1 cellular context compared by ENCODE assay signal in the genomic region with DNA sequence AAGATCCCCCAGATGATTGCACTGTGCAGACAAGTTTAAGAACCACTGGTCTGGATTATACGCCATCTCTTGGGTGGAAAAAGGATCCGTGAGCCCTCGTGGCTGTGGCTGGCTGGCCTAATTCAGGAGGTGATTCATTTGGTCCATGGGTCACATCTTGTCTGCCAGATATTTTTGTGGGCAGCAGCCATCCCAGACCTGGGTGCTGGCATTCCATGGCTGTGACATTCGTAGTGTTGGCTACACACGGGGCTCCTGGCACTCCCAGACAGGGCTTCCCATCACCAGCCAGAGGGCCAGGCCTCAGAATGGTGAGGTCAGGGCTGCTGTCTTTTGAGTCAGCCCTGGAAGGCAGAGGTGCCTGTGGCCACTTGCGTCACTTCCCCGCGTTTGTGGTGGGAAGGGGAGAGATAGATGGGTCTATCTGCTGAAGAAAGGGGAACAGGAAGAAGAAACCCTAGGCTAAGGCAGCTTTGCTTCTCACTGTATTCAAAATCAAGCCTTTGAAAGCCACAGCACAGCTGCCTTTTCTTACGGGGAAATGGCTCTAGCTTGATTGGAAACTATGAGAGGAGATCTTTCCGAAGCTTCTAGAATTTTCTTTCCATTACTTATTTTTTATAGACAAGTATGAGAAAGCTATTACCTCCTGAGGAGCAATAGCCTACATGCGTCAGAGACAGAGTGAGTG.
TF ChIP-seq lines count a peak whose summit lies in the region.

No MANE protein-coding gene starts in this region.

TF ChIP-seq in K562, 482 proteins besides CTCF, POLR2A, EP300 and RAD21 (continued from another document and continues in another):
- TF ChIP-seq, protein P1, sequence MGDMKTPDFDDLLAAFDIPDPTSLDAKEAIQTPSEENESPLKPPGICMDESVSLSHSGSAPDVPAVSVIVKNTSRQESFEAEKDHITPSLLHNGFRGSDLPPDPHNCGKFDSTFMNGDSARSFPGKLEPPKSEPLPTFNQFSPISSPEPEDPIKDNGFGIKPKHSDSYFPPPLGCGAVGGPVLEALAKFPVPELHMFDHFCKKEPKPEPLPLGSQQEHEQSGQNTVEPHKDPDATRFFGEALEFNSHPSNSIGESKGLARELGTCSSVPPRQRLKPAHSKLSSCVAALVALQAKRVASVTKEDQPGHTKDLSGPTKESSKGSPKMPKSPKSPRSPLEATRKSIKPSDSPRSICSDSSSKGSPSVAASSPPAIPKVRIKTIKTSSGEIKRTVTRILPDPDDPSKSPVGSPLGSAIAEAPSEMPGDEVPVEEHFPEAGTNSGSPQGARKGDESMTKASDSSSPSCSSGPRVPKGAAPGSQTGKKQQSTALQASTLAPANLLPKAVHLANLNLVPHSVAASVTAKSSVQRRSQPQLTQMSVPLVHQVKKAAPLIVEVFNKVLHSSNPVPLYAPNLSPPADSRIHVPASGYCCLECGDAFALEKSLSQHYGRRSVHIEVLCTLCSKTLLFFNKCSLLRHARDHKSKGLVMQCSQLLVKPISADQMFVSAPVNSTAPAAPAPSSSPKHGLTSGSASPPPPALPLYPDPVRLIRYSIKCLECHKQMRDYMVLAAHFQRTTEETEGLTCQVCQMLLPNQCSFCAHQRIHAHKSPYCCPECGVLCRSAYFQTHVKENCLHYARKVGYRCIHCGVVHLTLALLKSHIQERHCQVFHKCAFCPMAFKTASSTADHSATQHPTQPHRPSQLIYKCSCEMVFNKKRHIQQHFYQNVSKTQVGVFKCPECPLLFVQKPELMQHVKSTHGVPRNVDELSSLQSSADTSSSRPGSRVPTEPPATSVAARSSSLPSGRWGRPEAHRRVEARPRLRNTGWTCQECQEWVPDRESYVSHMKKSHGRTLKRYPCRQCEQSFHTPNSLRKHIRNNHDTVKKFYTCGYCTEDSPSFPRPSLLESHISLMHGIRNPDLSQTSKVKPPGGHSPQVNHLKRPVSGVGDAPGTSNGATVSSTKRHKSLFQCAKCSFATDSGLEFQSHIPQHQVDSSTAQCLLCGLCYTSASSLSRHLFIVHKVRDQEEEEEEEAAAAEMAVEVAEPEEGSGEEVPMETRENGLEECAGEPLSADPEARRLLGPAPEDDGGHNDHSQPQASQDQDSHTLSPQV (IDR thresholded peaks at IDR 0.05): 0 out of 2 replicates have a peak, but pooled peaks have one; percentile 56
- TF ChIP-seq BRCA1 (IDR thresholded peaks at IDR 0.05): no peak
- TF ChIP-seq BRCA1 (CRISPR knock-in tag; IDR thresholded peaks at IDR 0.05): no peak
- 0 out of 4 replicates have a peak, but pooled peaks of 1 of the 2 experiments have one; percentile 47 for TF ChIP-seq MAZ (CRISPR knock-in tag; conservative IDR thresholded peaks at IDR 0.05 in 1 of 2, IDR thresholded peaks at IDR 0.05 in 1 of 2)
- no peak for TF ChIP-seq ZNF24 (IDR thresholded peaks at IDR 0.05)
- TF ChIP-seq, protein P2, sequence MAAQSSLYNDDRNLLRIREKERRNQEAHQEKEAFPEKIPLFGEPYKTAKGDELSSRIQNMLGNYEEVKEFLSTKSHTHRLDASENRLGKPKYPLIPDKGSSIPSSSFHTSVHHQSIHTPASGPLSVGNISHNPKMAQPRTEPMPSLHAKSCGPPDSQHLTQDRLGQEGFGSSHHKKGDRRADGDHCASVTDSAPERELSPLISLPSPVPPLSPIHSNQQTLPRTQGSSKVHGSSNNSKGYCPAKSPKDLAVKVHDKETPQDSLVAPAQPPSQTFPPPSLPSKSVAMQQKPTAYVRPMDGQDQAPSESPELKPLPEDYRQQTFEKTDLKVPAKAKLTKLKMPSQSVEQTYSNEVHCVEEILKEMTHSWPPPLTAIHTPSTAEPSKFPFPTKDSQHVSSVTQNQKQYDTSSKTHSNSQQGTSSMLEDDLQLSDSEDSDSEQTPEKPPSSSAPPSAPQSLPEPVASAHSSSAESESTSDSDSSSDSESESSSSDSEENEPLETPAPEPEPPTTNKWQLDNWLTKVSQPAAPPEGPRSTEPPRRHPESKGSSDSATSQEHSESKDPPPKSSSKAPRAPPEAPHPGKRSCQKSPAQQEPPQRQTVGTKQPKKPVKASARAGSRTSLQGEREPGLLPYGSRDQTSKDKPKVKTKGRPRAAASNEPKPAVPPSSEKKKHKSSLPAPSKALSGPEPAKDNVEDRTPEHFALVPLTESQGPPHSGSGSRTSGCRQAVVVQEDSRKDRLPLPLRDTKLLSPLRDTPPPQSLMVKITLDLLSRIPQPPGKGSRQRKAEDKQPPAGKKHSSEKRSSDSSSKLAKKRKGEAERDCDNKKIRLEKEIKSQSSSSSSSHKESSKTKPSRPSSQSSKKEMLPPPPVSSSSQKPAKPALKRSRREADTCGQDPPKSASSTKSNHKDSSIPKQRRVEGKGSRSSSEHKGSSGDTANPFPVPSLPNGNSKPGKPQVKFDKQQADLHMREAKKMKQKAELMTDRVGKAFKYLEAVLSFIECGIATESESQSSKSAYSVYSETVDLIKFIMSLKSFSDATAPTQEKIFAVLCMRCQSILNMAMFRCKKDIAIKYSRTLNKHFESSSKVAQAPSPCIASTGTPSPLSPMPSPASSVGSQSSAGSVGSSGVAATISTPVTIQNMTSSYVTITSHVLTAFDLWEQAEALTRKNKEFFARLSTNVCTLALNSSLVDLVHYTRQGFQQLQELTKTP (IDR thresholded peaks at IDR 0.05; ENCODE audit: low read depth in 1 of 2, partially characterized antibody in 2 of 2): peak in 1 of 2 experiments; percentile 36
- no peak for TF ChIP-seq STAT5A (IDR thresholded peaks at IDR 0.05; ENCODE audit: borderline replicate concordance, low read length)
- TF ChIP-seq, protein P3, sequence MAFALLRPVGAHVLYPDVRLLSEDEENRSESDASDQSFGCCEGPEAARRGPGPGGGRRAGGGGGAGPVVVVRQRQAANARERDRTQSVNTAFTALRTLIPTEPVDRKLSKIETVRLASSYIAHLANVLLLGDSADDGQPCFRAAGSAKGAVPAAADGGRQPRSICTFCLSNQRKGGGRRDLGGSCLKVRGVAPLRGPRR (CRISPR knock-in tag; IDR thresholded peaks at IDR 0.05): no peak
- TF ChIP-seq, protein P4, sequence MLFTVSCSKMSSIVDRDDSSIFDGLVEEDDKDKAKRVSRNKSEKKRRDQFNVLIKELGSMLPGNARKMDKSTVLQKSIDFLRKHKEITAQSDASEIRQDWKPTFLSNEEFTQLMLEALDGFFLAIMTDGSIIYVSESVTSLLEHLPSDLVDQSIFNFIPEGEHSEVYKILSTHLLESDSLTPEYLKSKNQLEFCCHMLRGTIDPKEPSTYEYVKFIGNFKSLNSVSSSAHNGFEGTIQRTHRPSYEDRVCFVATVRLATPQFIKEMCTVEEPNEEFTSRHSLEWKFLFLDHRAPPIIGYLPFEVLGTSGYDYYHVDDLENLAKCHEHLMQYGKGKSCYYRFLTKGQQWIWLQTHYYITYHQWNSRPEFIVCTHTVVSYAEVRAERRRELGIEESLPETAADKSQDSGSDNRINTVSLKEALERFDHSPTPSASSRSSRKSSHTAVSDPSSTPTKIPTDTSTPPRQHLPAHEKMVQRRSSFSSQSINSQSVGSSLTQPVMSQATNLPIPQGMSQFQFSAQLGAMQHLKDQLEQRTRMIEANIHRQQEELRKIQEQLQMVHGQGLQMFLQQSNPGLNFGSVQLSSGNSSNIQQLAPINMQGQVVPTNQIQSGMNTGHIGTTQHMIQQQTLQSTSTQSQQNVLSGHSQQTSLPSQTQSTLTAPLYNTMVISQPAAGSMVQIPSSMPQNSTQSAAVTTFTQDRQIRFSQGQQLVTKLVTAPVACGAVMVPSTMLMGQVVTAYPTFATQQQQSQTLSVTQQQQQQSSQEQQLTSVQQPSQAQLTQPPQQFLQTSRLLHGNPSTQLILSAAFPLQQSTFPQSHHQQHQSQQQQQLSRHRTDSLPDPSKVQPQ (CRISPR knock-in tag; IDR thresholded peaks at IDR 0.05; ENCODE audit: borderline replicate concordance): no peak
- TF ChIP-seq, protein P5, sequence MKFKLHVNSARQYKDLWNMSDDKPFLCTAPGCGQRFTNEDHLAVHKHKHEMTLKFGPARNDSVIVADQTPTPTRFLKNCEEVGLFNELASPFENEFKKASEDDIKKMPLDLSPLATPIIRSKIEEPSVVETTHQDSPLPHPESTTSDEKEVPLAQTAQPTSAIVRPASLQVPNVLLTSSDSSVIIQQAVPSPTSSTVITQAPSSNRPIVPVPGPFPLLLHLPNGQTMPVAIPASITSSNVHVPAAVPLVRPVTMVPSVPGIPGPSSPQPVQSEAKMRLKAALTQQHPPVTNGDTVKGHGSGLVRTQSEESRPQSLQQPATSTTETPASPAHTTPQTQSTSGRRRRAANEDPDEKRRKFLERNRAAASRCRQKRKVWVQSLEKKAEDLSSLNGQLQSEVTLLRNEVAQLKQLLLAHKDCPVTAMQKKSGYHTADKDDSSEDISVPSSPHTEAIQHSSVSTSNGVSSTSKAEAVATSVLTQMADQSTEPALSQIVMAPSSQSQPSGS (CRISPR knock-in tag; IDR thresholded peaks at IDR 0.05): no peak; the same call in 1 of the 2 replicates
- peak; percentile 71 for TF ChIP-seq JUND (IDR thresholded peaks at IDR 0.05; ENCODE audit: borderline replicate concordance, low read depth, low read length)
- peak; percentile 50; the same call in 1 of the 3 replicates for TF ChIP-seq JUND (tag; IDR thresholded peaks at IDR 0.05; ENCODE audit: borderline replicate concordance, low read depth, low read length)
- TF ChIP-seq, protein P6, sequence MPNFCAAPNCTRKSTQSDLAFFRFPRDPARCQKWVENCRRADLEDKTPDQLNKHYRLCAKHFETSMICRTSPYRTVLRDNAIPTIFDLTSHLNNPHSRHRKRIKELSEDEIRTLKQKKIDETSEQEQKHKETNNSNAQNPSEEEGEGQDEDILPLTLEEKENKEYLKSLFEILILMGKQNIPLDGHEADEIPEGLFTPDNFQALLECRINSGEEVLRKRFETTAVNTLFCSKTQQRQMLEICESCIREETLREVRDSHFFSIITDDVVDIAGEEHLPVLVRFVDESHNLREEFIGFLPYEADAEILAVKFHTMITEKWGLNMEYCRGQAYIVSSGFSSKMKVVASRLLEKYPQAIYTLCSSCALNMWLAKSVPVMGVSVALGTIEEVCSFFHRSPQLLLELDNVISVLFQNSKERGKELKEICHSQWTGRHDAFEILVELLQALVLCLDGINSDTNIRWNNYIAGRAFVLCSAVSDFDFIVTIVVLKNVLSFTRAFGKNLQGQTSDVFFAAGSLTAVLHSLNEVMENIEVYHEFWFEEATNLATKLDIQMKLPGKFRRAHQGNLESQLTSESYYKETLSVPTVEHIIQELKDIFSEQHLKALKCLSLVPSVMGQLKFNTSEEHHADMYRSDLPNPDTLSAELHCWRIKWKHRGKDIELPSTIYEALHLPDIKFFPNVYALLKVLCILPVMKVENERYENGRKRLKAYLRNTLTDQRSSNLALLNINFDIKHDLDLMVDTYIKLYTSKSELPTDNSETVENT (CRISPR knock-in tag; IDR thresholded peaks at IDR 0.05): no peak
- TF ChIP-seq TEAD1 (CRISPR knock-in tag; IDR thresholded peaks at IDR 0.05): peak in 1 of 2 experiments; percentile 61; a peak in 1 of 4 replicates
- TF ChIP-seq ZNF239 (CRISPR knock-in tag; IDR thresholded peaks at IDR 0.05): peak; percentile 37
- TF ChIP-seq, protein P7, sequence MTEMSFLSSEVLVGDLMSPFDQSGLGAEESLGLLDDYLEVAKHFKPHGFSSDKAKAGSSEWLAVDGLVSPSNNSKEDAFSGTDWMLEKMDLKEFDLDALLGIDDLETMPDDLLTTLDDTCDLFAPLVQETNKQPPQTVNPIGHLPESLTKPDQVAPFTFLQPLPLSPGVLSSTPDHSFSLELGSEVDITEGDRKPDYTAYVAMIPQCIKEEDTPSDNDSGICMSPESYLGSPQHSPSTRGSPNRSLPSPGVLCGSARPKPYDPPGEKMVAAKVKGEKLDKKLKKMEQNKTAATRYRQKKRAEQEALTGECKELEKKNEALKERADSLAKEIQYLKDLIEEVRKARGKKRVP (CRISPR knock-in tag; IDR thresholded peaks at IDR 0.05): peak; percentile 66
- TF ChIP-seq IRF2 (CRISPR knock-in tag; IDR thresholded peaks at IDR 0.05): no peak
- TF ChIP-seq, protein P8, sequence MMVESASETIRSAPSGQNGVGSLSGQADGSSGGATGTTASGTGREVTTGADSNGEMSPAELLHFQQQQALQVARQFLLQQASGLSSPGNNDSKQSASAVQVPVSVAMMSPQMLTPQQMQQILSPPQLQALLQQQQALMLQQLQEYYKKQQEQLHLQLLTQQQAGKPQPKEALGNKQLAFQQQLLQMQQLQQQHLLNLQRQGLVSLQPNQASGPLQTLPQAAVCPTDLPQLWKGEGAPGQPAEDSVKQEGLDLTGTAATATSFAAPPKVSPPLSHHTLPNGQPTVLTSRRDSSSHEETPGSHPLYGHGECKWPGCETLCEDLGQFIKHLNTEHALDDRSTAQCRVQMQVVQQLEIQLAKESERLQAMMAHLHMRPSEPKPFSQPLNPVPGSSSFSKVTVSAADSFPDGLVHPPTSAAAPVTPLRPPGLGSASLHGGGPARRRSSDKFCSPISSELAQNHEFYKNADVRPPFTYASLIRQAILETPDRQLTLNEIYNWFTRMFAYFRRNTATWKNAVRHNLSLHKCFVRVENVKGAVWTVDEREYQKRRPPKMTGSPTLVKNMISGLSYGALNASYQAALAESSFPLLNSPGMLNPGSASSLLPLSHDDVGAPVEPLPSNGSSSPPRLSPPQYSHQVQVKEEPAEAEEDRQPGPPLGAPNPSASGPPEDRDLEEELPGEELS (CRISPR knock-in tag; IDR thresholded peaks at IDR 0.05; ENCODE audit: borderline replicate concordance): 0 out of 2 replicates have a peak, but pooled peaks have one; percentile 65
- TF ChIP-seq CBFA2T2 (conservative IDR thresholded peaks at IDR 0.05): no peak
- peak; percentile 26; the same call in 1 of the 2 replicates for TF ChIP-seq DMBX1 (CRISPR knock-in tag; IDR thresholded peaks at IDR 0.05; ENCODE audit: borderline replicate concordance)
- no peak for TF ChIP-seq KLF13 (tag; IDR thresholded peaks at IDR 0.05; ENCODE audit: borderline replicate concordance, low read depth)
- TF ChIP-seq NR2C1 (IDR thresholded peaks at IDR 0.05): no peak
- no peak for TF ChIP-seq NR2C1 (tag; IDR thresholded peaks at IDR 0.05)
- no peak for TF ChIP-seq SAFB (IDR thresholded peaks at IDR 0.05; ENCODE audit: borderline replicate concordance, low read depth, low read length)
- TF ChIP-seq ZFPM2 (CRISPR knock-in tag; IDR thresholded peaks at IDR 0.05): no peak
- no peak for TF ChIP-seq FUS (optimal IDR thresholded peaks at IDR 0.05; ENCODE audit: low read depth, low read length)
- no peak for TF ChIP-seq FOS (IDR thresholded peaks at IDR 0.05; ENCODE audit: extremely low read depth, insufficient read length)
- TF ChIP-seq RBM34 (IDR thresholded peaks at IDR 0.05; ENCODE audit: borderline replicate concordance, insufficient read depth, low read length): no peak
- TF ChIP-seq ZBTB8A (IDR thresholded peaks at IDR 0.05; ENCODE audit: partially characterized antibody): no peak
- TF ChIP-seq, protein P9, sequence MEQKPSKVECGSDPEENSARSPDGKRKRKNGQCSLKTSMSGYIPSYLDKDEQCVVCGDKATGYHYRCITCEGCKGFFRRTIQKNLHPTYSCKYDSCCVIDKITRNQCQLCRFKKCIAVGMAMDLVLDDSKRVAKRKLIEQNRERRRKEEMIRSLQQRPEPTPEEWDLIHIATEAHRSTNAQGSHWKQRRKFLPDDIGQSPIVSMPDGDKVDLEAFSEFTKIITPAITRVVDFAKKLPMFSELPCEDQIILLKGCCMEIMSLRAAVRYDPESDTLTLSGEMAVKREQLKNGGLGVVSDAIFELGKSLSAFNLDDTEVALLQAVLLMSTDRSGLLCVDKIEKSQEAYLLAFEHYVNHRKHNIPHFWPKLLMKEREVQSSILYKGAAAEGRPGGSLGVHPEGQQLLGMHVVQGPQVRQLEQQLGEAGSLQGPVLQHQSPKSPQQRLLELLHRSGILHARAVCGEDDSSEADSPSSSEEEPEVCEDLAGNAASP (IDR thresholded peaks at IDR 0.05): no peak
- peak; percentile 6; the same call in 1 of the 2 replicates for TF ChIP-seq TEAD4 (IDR thresholded peaks at IDR 0.05; ENCODE audit: low read length)
- TF ChIP-seq TEAD4 (CRISPR knock-in tag; IDR thresholded peaks at IDR 0.05; ENCODE audit: borderline replicate concordance): no peak
- TF ChIP-seq ZNF3 (CRISPR knock-in tag; IDR thresholded peaks at IDR 0.05): no peak
- TF ChIP-seq ZNF584 (CRISPR knock-in tag; IDR thresholded peaks at IDR 0.05; ENCODE audit: low read depth): peak; percentile 87
- TF ChIP-seq NRF1 (conservative IDR thresholded peaks at IDR 0.05 in 1 of 2, IDR thresholded peaks at IDR 0.05 in 1 of 2): peak; percentile 38 to 63; a peak in 3 of 4 replicates
- TF ChIP-seq XRCC5 (IDR thresholded peaks at IDR 0.05; ENCODE audit: low read depth, low read length): no peak
- no peak for TF ChIP-seq SMARCA5 (IDR thresholded peaks at IDR 0.05)
- TF ChIP-seq ERF (CRISPR knock-in tag; IDR thresholded peaks at IDR 0.05): no peak
